8 cellular contexts compared by ENCODE assay signal in the genomic region with DNA sequence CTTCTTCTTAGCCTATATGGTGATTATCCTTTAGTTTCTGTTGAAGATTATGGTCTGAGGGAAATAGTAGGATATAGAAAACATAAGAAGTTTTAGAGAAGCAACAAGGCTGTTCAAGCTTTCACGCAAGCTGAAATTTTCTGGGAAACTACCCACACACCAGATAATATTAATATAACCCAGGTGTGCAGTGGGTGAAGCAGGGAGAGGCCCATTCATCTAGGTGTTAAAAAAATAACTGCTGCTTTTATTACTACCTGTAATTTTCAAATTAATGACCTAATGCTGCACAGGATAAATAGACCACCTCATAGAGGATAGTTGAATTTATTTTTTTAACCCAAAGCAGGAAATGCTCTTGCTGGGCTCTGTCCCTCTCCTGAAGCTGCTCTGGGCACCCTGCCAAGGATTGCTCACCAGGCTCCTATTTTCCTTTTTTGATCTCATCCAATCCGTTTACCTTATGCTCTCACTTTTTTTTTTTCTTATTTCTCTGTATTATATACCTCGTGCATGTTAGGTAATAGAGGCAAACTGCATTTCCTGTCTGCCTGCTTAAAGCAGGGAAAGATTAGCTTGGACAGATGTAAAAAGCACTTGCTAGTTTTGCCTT.
DNase-seq lines count a peak whose midpoint lies in the region; ATAC-seq and TF ChIP-seq lines count a peak whose summit lies in the region.

No MANE protein-coding gene starts in this region.

- no peak overlapping the region for H3K23ac ChIP-seq in mesenchymal stem cell (ENCODE audit: low read length in 2 of 2)

- H4K91ac ChIP-seq in mesenchymal stem cell (ENCODE audit: low read length) = no peak overlapping the region

- H2AFZ ChIP-seq in mesenchymal stem cell (ENCODE audit: low read depth, low read length) = no peak overlapping the region

- no peak overlapping the region for H2BK15ac ChIP-seq in mesenchymal stem cell (ENCODE audit: low read depth, poor library complexity, severe bottlenecking)

- H2BK12ac ChIP-seq in mesenchymal stem cell (ENCODE audit: low read length in 2 of 2) = no peak overlapping the region

- no peak overlapping the region for H3K9ac ChIP-seq in mesenchymal stem cell (ENCODE audit: low read length)

- no peak overlapping the region for H2BK5ac ChIP-seq in mesenchymal stem cell (ENCODE audit: low read depth, low read length, poor library complexity, severe bottlenecking)

- TF ChIP-seq CTCF in breast epithelium (IDR thresholded peaks at IDR 0.05) = no peak

- POLR2A ChIA-PET in HEK293T (lab: Yijun Ruan, JAX) = no interaction called here

- H3K27ac ChIP-seq in breast epithelium (peak overlapping the region; percentile 64 to 68), mesenchymal stem cell (ENCODE audit: low read length, poor library complexity, severe bottlenecking) (peak overlapping the region; percentile 36)

- H3K27me3 ChIP-seq in breast epithelium = no peaks in the 10 kb centered on the region
- H3K27me3 ChIP-seq in mesenchymal stem cell (ENCODE audit: control insufficient read depth in 1 of 2, insufficient read depth in 1 of 2, low read length in 2 of 2) = no peaks in the 10 kb centered on the region

- DNase-seq in HEK293T (ENCODE audit: extremely low spot score) = peak; percentile 41
- DNase-seq in NCI-H510A (lab: John Stamatoyannopoulos, UW) = peak; percentile 4
- DNase-seq in breast epithelium (ENCODE audit: low spot score in 2 of 2) = peak; percentile 30 to 67
- DNase-seq in mesenchymal stem cell = peak; percentile 77
- no peak for DNase-seq in activated T-cell treated with anti-CD3 and anti-CD28 coated beads, Interleukin-2, amount 50 U/mL, for 72 hours
- no peak for DNase-seq in globus pallidus (ENCODE audit: low spot score)

- H3K79me1 ChIP-seq in mesenchymal stem cell (replicated peaks; ENCODE audit: low read length, poor library complexity, severe bottlenecking) = no peaks in the 10 kb centered on the region

- H3K18ac ChIP-seq in mesenchymal stem cell (ENCODE audit: low read depth in 1 of 2, low read length in 2 of 2) = no peak overlapping the region

- no peak overlapping the region for H4K8ac ChIP-seq in mesenchymal stem cell (ENCODE audit: low read length)

- H3K14ac ChIP-seq in mesenchymal stem cell (ENCODE audit: low read length in 2 of 2) = no peak overlapping the region

- no peaks in the 10 kb centered on the region for H3K4me1 Mint-ChIP-seq in activated T-cell treated with anti-CD3 and anti-CD28 coated beads, Interleukin-2, amount 50 U/mL, for 72 hours (ENCODE audit: low read depth)

- no peak overlapping the region for H3K27ac Mint-ChIP-seq in activated T-cell treated with anti-CD3 and anti-CD28 coated beads, Interleukin-2, amount 50 U/mL, for 72 hours

- no peak for TF ChIP-seq POLR2A in breast epithelium (IDR thresholded peaks at IDR 0.05)

- peaks cover 0 to 20% of the 10 kb centered on the region in 2 donors for H3K4me1 ChIP-seq in breast epithelium
- H3K4me1 ChIP-seq in mesenchymal stem cell (ENCODE audit: control insufficient read depth, insufficient read depth, low read depth, low read length) = peaks cover 9% of the 10 kb centered on the region

- H3K4me3 ChIP-seq in breast epithelium (no peak overlapping the region), mesenchymal stem cell (ENCODE audit: insufficient read depth in 1 of 2, low read depth in 1 of 2, low read length in 2 of 2) (no peak overlapping the region)

- no peaks in the 10 kb centered on the region for H3K27me3 Mint-ChIP-seq in activated T-cell treated with anti-CD3 and anti-CD28 coated beads, Interleukin-2, amount 50 U/mL, for 72 hours (ENCODE audit: low read depth)

- peaks cover 0 to 2% of the 10 kb centered on the region in 2 donors for H3K9me3 Mint-ChIP-seq in activated T-cell treated with anti-CD3 and anti-CD28 coated beads, Interleukin-2, amount 50 U/mL, for 72 hours

- peaks cover 0 to 5% of the 10 kb centered on the region in 2 donors for H3K36me3 Mint-ChIP-seq in activated T-cell treated with anti-CD3 and anti-CD28 coated beads, Interleukin-2, amount 50 U/mL, for 72 hours (ENCODE audit: insufficient read depth in 2 of 2)

- H2AK5ac ChIP-seq in mesenchymal stem cell (ENCODE audit: low read length, severe bottlenecking) = no peak overlapping the region

- H3K4me3 Mint-ChIP-seq in activated T-cell treated with anti-CD3 and anti-CD28 coated beads, Interleukin-2, amount 50 U/mL, for 72 hours = no peak overlapping the region

- H2BK120ac ChIP-seq in mesenchymal stem cell (ENCODE audit: low read depth, low read length) = no peak overlapping the region

- no peak overlapping the region for H3K4ac ChIP-seq in mesenchymal stem cell (ENCODE audit: low read depth in 1 of 2, low read length in 2 of 2)

- intact Hi-C loops in breast epithelium (cut with DNase I; ENCODE audit: low total_unique reads) = no loop called here

- ATAC-seq in GM19467 (IDR thresholded peaks at IDR 0.05; ENCODE audit: unreplicated experiment) (no peak), HG03280 (IDR thresholded peaks at IDR 0.05; ENCODE audit: unreplicated experiment) (no peak)
- ATAC-seq in activated T-cell treated with anti-CD3 and anti-CD28 coated beads, Interleukin-2, amount 50 U/mL, for 72 hours (replicated peaks in 1 of 2) = no peak

- H3K9me3 ChIP-seq in breast epithelium (no peaks in the 10 kb centered on the region), mesenchymal stem cell (ENCODE audit: control insufficient read depth, low read length) (no peaks in the 10 kb centered on the region)

- WGBS in mesenchymal stem cell = no CpG with 5 or more reads among the region's 3 CpGs

- H3K36me3 ChIP-seq in breast epithelium = no peaks in the 10 kb centered on the region
- H3K36me3 ChIP-seq in mesenchymal stem cell (ENCODE audit: control insufficient read depth in 1 of 2, insufficient read depth in 2 of 2, low read depth in 1 of 2, low read length in 2 of 2) = peaks cover 0 to 7% of the 10 kb centered on the region in 2 experiments

- H3K4me2 ChIP-seq in mesenchymal stem cell (ENCODE audit: low read length, poor library complexity, severe bottlenecking) = no peak overlapping the region

- CTCF ChIA-PET in HEK293T (lab: Yijun Ruan, JAX) = interaction anchor here (1.1 to 1.2 kb wide), 2 partner anchors 81 to 204 kb away, joined by 3 to 5 read pairs; no protein-coding TSS in a partner anchor

TF ChIP-seq in HEK293T, 16 proteins besides CTCF, POLR2A, EP300 and RAD21:
- no peak for TF ChIP-seq FOXM1 (IDR thresholded peaks at IDR 0.05; ENCODE audit: borderline replicate concordance)
- TF ChIP-seq ARNT (IDR thresholded peaks at IDR 0.05) = no peak
- no peak for TF ChIP-seq LEF1 (IDR thresholded peaks at IDR 0.05; ENCODE audit: borderline replicate concordance)
- no peak for TF ChIP-seq BHLHE40 (IDR thresholded peaks at IDR 0.05; ENCODE audit: borderline replicate concordance)
- no peak for TF ChIP-seq HDGF (IDR thresholded peaks at IDR 0.05; ENCODE audit: borderline replicate concordance)
- no peak for TF ChIP-seq L3MBTL2 (conservative IDR thresholded peaks at IDR 0.05)
- no peak for TF ChIP-seq ELF4 (IDR thresholded peaks at IDR 0.05)
- TF ChIP-seq FOXA1 (IDR thresholded peaks at IDR 0.05) = no peak
- TF ChIP-seq NFRKB (IDR thresholded peaks at IDR 0.05) = no peak
- TF ChIP-seq, protein P1, sequence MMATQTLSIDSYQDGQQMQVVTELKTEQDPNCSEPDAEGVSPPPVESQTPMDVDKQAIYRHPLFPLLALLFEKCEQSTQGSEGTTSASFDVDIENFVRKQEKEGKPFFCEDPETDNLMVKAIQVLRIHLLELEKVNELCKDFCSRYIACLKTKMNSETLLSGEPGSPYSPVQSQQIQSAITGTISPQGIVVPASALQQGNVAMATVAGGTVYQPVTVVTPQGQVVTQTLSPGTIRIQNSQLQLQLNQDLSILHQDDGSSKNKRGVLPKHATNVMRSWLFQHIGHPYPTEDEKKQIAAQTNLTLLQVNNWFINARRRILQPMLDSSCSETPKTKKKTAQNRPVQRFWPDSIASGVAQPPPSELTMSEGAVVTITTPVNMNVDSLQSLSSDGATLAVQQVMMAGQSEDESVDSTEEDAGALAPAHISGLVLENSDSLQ (IDR thresholded peaks at IDR 0.05) = no peak
- TF ChIP-seq FOXK2 (IDR thresholded peaks at IDR 0.05) = no peak
- no peak for TF ChIP-seq SP1 (IDR thresholded peaks at IDR 0.05)
- TF ChIP-seq TARDBP (IDR thresholded peaks at IDR 0.05) = no peak
- TF ChIP-seq CTBP1 (IDR thresholded peaks at IDR 0.05; ENCODE audit: borderline replicate concordance) = no peak
- no peak for TF ChIP-seq SUZ12 (IDR thresholded peaks at IDR 0.05)
- TF ChIP-seq ZNF384 (IDR thresholded peaks at IDR 0.05) = no peak
TF ChIP-seq in HEK293T: peak in this region for 0.

Comparison
In these comparisons a context has a peak if more than half of its experiments do, and no peak if none do; other contexts are left out.
1. DNase-seq: peak in HEK293T (single experiment), NCI-H510A (single experiment), breast epithelium (2 of 2) and mesenchymal stem cell (single experiment); none in activated T-cell treated with anti-CD3 and anti-CD28 coated beads, Interleukin-2, amount 50 U/mL, for 72 hours (0 of 2) and globus pallidus (single experiment).